8 cellular contexts compared by ENCODE assay signal in genomic region chr14:103714063-103714724, GRCh38. TPM values are rescaled to one million over a fixed set of nuclear protein-coding genes. Genes with fewer than 3 reads are reported as not detected.
A peak's percentile ranks its signal among the peaks of the same experiment; 100 is the strongest.
DNase-seq lines count a peak whose midpoint lies in the region; ATAC-seq and TF ChIP-seq lines count a peak whose summit lies in the region.

No MANE protein-coding gene starts in this region.

- H3K36me3 Mint-ChIP-seq in activated CD4-positive, alpha-beta T cell treated with anti-CD3 and anti-CD28 coated beads for 36 hours (ENCODE audit: low read depth): peaks cover 27% of the 10 kb centered on the region

- no peak for TF ChIP-seq POLR2A in spleen (IDR thresholded peaks at IDR 0.05)

- peak overlapping the region; percentile 96 for H3K9ac ChIP-seq in SK-N-MC (ENCODE audit: insufficient read length)

- peak overlapping the region; percentile 54 for H3K27ac ChIP-seq in SK-N-MC
- peak overlapping the region in 5 of 8 donors; percentile 78 to 88 (median 88) for H3K27ac ChIP-seq in spleen
- no peak overlapping the region for H3K27ac ChIP-seq in aorta (ENCODE audit: low read depth in 1 of 2, low read length in 2 of 2)

- H3K4me3 Mint-ChIP-seq in activated CD4-positive, alpha-beta T cell treated with anti-CD3 and anti-CD28 coated beads for 36 hours: peak overlapping the region; percentile 81

- no peaks in the 10 kb centered on the region for H3K27me3 ChIP-seq in spleen (replicated peaks in 1 of 7)
- no peaks in the 10 kb centered on the region for H3K27me3 ChIP-seq in aorta (ENCODE audit: control insufficient read depth in 1 of 2, insufficient read depth in 2 of 2, low read length in 1 of 2)

- H3K36me3 ChIP-seq in SK-N-MC (ENCODE audit: insufficient read depth, low read length): peaks cover 14% of the 10 kb centered on the region; the same call in 1 of the 2 replicates
- H3K36me3 ChIP-seq in spleen: peaks cover 0 to 12% (median 0%) of the 10 kb centered on the region in 6 donors
- H3K36me3 ChIP-seq in aorta (ENCODE audit: control insufficient read depth in 1 of 2, insufficient read depth in 2 of 2, low read length in 1 of 2): no peaks in the 10 kb centered on the region

- H3K4me1 ChIP-seq in spleen (peaks cover 33 to 90% (median 71%) of the 10 kb centered on the region in 6 donors), aorta (ENCODE audit: control insufficient read depth in 1 of 2, insufficient read depth in 2 of 2, low read length in 2 of 2) (no peaks in the 10 kb centered on the region)

- CTCF ChIA-PET in activated CD4-positive, alpha-beta T cell treated with anti-CD3 and anti-CD28 coated beads for 36 hours (lab: Charles Lee): no interaction called here

- intact Hi-C loops in activated CD4-positive, alpha-beta T cell treated with anti-CD3 and anti-CD28 coated beads for 36 hours (cut with DNase I, micrococcal nuclease): loop anchor here (2.0 to 10.0 kb wide), 3 partner anchors 85 to 1119 kb away; partner anchors contain the start of genes KLC1 (in 1 of the 2), MARK3 (in 1 of the 2) and RCOR1 (in 1 of the 2)
- intact Hi-C loops in spleen (cut with DNase I; ENCODE audit: low total_unique reads): no loop called here
- intact Hi-C loops in aorta (cut with DNase I): no loop called here

- H3K9me3 Mint-ChIP-seq in activated CD4-positive, alpha-beta T cell treated with anti-CD3 and anti-CD28 coated beads for 36 hours (ENCODE audit: low read depth): no peaks in the 10 kb centered on the region

- peaks cover 37% of the 10 kb centered on the region for H3K4me1 Mint-ChIP-seq in activated CD4-positive, alpha-beta T cell treated with anti-CD3 and anti-CD28 coated beads for 36 hours

- 57 to 71% (median 65%) methylated on average over 16 of the region's 16 CpGs for WGBS in spleen, 5 donors
- 73 to 76% methylated on average over 16 of the region's 16 CpGs for WGBS in aorta, 2 donors

- peak overlapping the region; percentile 90 for H3K4me3 ChIP-seq in SK-N-MC
- peak overlapping the region; percentile 52 for H3K4me3 ChIP-seq in fibroblast of pulmonary artery (replicated peaks; ENCODE audit: low read depth, low read length)
- H3K4me3 ChIP-seq in spleen: peak overlapping the region in 6 of 8 donors; percentile 80 to 98 (median 90)
- H3K4me3 ChIP-seq in aorta (ENCODE audit: low read length in 2 of 2): no peak overlapping the region

- no peak for DNase-seq in activated CD4-positive, alpha-beta T cell treated with anti-CD3 and anti-CD28 coated beads for 36 hours
- no peak for DNase-seq in activated CD4-positive, alpha-beta T cell treated with anti-CD3 and anti-CD28 coated beads for 4 hours
- no peak for DNase-seq in SK-N-MC (ENCODE audit: low read depth, low spot score)
- no peak for DNase-seq in fibroblast of pulmonary artery (ENCODE audit: low read depth)
- no peak for DNase-seq in spleen
- DNase-seq in GDM1 (lab: John Stamatoyannopoulos, UW): no peak
- DNase-seq in kidney glomerular epithelial cell (lab: John Stamatoyannopoulos, UW): no peak
- DNase-seq in aorta: no peak

- POLR2A ChIA-PET in activated CD4-positive, alpha-beta T cell treated with anti-CD3 and anti-CD28 coated beads for 36 hours (lab: Charles Lee): interaction anchor here (0.5 kb wide), 1 partner anchor 17 kb away, joined by 3 read pairs; no protein-coding TSS in a partner anchor

- H3K9me3 ChIP-seq in SK-N-MC (ENCODE audit: low read depth, low read length) (no peaks in the 10 kb centered on the region), spleen (no peaks in the 10 kb centered on the region), aorta (ENCODE audit: control insufficient read depth, low read length) (no peaks in the 10 kb centered on the region)

- H3K27me3 Mint-ChIP-seq in activated CD4-positive, alpha-beta T cell treated with anti-CD3 and anti-CD28 coated beads for 36 hours: no peaks in the 10 kb centered on the region

- no peak for ATAC-seq in activated CD4-positive, alpha-beta T cell treated with anti-CD3 and anti-CD28 coated beads for 36 hours
- ATAC-seq in aorta (ENCODE audit: low FRiP score): no peak

- TF ChIP-seq CTCF in fibroblast of pulmonary artery (IDR thresholded peaks at IDR 0.05; ENCODE audit: low read length, missing control alignments): no peak
- no peak for TF ChIP-seq CTCF in spleen (IDR thresholded peaks at IDR 0.05 in 8 of 11, conservative IDR thresholded peaks at IDR 0.05 in 3 of 11)

- H3K27ac Mint-ChIP-seq in activated CD4-positive, alpha-beta T cell treated with anti-CD3 and anti-CD28 coated beads for 36 hours: peak overlapping the region; percentile 60

RNA-seq across cellular contexts. Expression of gene XRCC3, which starts 1.1 kb away (rescaled TPM):
- total RNA-seq in activated CD4-positive, alpha-beta T cell treated with anti-CD3 and anti-CD28 coated beads for 36 hours: 10 to 100 TPM; 43.7 to 46.9 TPM
- 10 to 100 TPM in 6 of 7 donors, 1 to 10 TPM in 1; 9.5 to 20.4 (median 16.7) TPM for total RNA-seq in spleen
- 10 to 100 TPM in 2 of 3 donors, 1 to 10 TPM in 1; 5.9 to 17.6 (median 11.8) TPM for polyA plus RNA-seq in spleen
- 1 to 10 TPM; 5.2 to 5.3 TPM for total RNA-seq in aorta
- polyA plus RNA-seq in aorta: 1 to 10 TPM; 1.0 to 8.6 TPM

RNA-seq across cellular contexts. Expression of gene ZFYVE21, which starts 1.4 kb away (rescaled TPM):
- total RNA-seq in activated CD4-positive, alpha-beta T cell treated with anti-CD3 and anti-CD28 coated beads for 36 hours: 10 to 100 TPM; 10.1 to 12.7 TPM
- total RNA-seq in spleen (10 to 100 TPM; 31.8 to 71.1 (median 47.8) TPM), aorta (10 to 100 TPM; 69.0 to 74.8 TPM)
- polyA plus RNA-seq in spleen (10 to 100 TPM; 21.8 to 51.8 (median 24.2) TPM), aorta (100 to 1,000 TPM; 100 to 110 TPM)

Comparison
In these comparisons a context has a peak if more than half of its experiments do, and no peak if none do; other contexts are left out.
1. H3K27ac ChIP-seq: peak in SK-N-MC (single experiment) and spleen (5 of 8); none in aorta (0 of 2).
2. H3K4me3 ChIP-seq: peak in SK-N-MC (single experiment), fibroblast of pulmonary artery (single experiment) and spleen (6 of 8); none in aorta (0 of 2).
3. intact Hi-C loops: an anchor here in activated CD4-positive, alpha-beta T cell treated with anti-CD3 and anti-CD28 coated beads for 36 hours (2.0 to 10.0 kb wide); none called in spleen and aorta.